In the genomic region with DNA sequence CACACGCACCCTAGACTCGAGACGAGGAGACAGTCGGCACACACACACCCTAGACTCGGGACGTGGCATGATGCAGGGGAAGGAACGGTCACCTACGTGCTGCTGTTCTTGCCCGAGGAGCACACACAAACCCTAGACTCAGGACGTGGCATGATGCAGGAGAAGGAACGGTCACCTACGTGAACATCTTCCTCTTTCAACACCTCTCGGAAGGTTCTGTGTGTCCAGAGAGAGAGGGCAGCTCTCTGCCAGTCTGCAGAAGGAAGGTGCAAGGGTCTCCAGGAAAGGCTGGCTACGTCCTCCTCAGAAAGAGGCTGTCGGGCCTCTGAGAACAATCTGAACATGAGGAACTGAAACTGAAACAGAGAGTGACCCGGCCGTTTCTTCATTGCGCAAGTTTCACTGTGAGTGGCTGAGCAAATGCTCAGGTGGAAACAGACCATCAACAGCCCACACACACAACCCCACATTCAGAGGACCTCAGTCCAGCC, we compare ENCODE assay signal across 8 cellular contexts. TPM values are rescaled to one million over a fixed set of nuclear protein-coding genes. Genes with fewer than 3 reads are reported as not detected.
DNase-seq lines count a peak whose midpoint lies in the region; ATAC-seq, FAIRE-seq and TF ChIP-seq lines count a peak whose summit lies in the region.

No MANE protein-coding gene starts in this region.

- H2AFZ ChIP-seq in K562 (ENCODE audit: low read depth, low read length) (no peak overlapping the region), osteoblast (ENCODE audit: low read length) (peak overlapping the region; percentile 88), PC-3 (ENCODE audit: low read length) (no peak overlapping the region)

- no peaks in the 10 kb centered on the region; the same call in 2 of the 3 replicates for H3K79me2 ChIP-seq in K562 (ENCODE audit: control insufficient read depth, insufficient read depth, low read length)
- no peaks in the 10 kb centered on the region for H3K79me2 ChIP-seq in osteoblast (ENCODE audit: insufficient read depth, low read length)
- H3K79me2 ChIP-seq in PC-3 (ENCODE audit: low read length), result no peaks in the 10 kb centered on the region

- H3K4me3 ChIP-seq in K562, result no peak overlapping the region
- no peak overlapping the region for H3K4me3 ChIP-seq in osteoblast (ENCODE audit: insufficient read depth, low read length)
- no peak overlapping the region for H3K4me3 ChIP-seq in PC-3 (ENCODE audit: low read length)

- H3K27me3 Mint-ChIP-seq in nephron progenitor cell (ENCODE audit: low read depth, poor library complexity), result no peaks in the 10 kb centered on the region

- no peaks in the 10 kb centered on the region for H3K9me1 ChIP-seq in K562 (ENCODE audit: control insufficient read depth, insufficient read depth, low read length)

- no peak for FAIRE-seq in K562 (lab: Jason Lieb, UNC)

- no peaks in the 10 kb centered on the region for H3K9me3 Mint-ChIP-seq in nephron progenitor cell

- H3K4me1 ChIP-seq in K562 (replicated peaks in 1 of 2; ENCODE audit: control insufficient read depth in 2 of 2, insufficient read depth in 2 of 2, low read length in 2 of 2) (0 out of 5 replicates have a peak, but pooled peaks cover 0 to 3% of the 10 kb centered on the region in 2 experiments), osteoblast (ENCODE audit: insufficient read depth, low read length) (no peaks in the 10 kb centered on the region), PC-3 (ENCODE audit: insufficient read depth, low read length) (no peaks in the 10 kb centered on the region)

- H3K27ac Mint-ChIP-seq in nephron progenitor cell, result no peak overlapping the region

- in situ Hi-C loops in GM13977 (cut with MboI; ENCODE audit: low pct_unique_long_range_greater_than_20kb, low sequenced_read_pairs, unreplicated experiment), result no loop called here
- in situ Hi-C loops in K562 (cut with MboI), result no loop called here

- ATAC-seq in GM21786 (IDR thresholded peaks at IDR 0.05; ENCODE audit: unreplicated experiment) (peak; percentile 92), K562 (no peak), PC-3 (no peak)

- peaks cover 57% of the 10 kb centered on the region for H3K36me3 Mint-ChIP-seq in nephron progenitor cell (ENCODE audit: low read depth)

- DNase-seq in GM13977 (ENCODE audit: low spot score), result peak; percentile 85
- peak; percentile 93 for DNase-seq in NAMALWA (ENCODE audit: low spot score)
- no peak for DNase-seq in K562 (ENCODE audit: extremely low read depth in 1 of 4, low spot score in 3 of 4)
- peak; percentile 9 for DNase-seq in osteoblast (ENCODE audit: insufficient read length, low spot score, missing footprints)
- no peak for DNase-seq in PC-3
- DNase-seq in nephron progenitor cell, result no peak
- DNase-seq in 8988T, result no peak

- no peak for TF ChIP-seq EP300 in K562 (IDR thresholded peaks at IDR 0.05; ENCODE audit: low read length)

- H3F3A ChIP-seq in PC-3 (ENCODE audit: low read length, unreplicated experiment), result no peaks in the 10 kb centered on the region

- no peak overlapping the region for H3K4me3 Mint-ChIP-seq in nephron progenitor cell

- H3K27me3 ChIP-seq in K562 (ENCODE audit: control insufficient read depth in 2 of 2, insufficient read depth in 2 of 2, low read length in 2 of 2) (no peaks in the 10 kb centered on the region), osteoblast (ENCODE audit: insufficient read depth, low read length) (no peaks in the 10 kb centered on the region), PC-3 (ENCODE audit: low read length) (no peaks in the 10 kb centered on the region)

- no peaks in the 10 kb centered on the region; the same call in 1 of the 2 replicates for H4K20me1 ChIP-seq in K562 (replicated peaks; ENCODE audit: control insufficient read depth, insufficient read depth, low read length)
- H4K20me1 ChIP-seq in osteoblast (ENCODE audit: insufficient read depth, low read length), result no peaks in the 10 kb centered on the region
- no peaks in the 10 kb centered on the region for H4K20me1 ChIP-seq in PC-3 (ENCODE audit: low read length)

- H3K4me1 Mint-ChIP-seq in nephron progenitor cell, result no peaks in the 10 kb centered on the region

- POLR2A ChIA-PET in K562 (lab: Yijun Ruan, JAX), result no interaction called here
- POLR2A ChIA-PET in PC-3 (lab: Charles Lee; ENCODE audit: unreplicated experiment), result no interaction called here

- TF ChIP-seq RAD21 in K562 (CRISPR knock-in tag; conservative IDR thresholded peaks at IDR 0.05 in 1 of 2, IDR thresholded peaks at IDR 0.05 in 1 of 2), result no peak

- no peak for TF ChIP-seq POLR2A in K562 (conservative IDR thresholded peaks at IDR 0.05)

- CTCF ChIA-PET in K562 (lab: Yijun Ruan, JAX; ENCODE audit: low intra/inter-chr PET ratio), result no interaction called here
- CTCF ChIA-PET in PC-3 (lab: Charles Lee), result no interaction called here

- TF ChIP-seq CTCF in GM13977 (IDR thresholded peaks at IDR 0.05; ENCODE audit: extremely low read depth, insufficient read depth, missing control alignments) (no peak), K562 (IDR thresholded peaks at IDR 0.05 in 2 of 3, conservative IDR thresholded peaks at IDR 0.05 in 1 of 3; ENCODE audit: insufficient read depth in 2 of 3, low read depth in 1 of 3, low read length in 3 of 3) (no peak), osteoblast (IDR thresholded peaks at IDR 0.05; ENCODE audit: extremely low read depth, low read depth, low read length) (no peak), PC-3 (conservative IDR thresholded peaks at IDR 0.05; ENCODE audit: low read depth, low read length) (no peak), nephron progenitor cell (IDR thresholded peaks at IDR 0.05) (no peak)

- H3K9ac ChIP-seq in K562 (ENCODE audit: insufficient read depth in 1 of 2, low read depth in 2 of 2, low read length in 2 of 2) (no peak overlapping the region), PC-3 (ENCODE audit: low read length) (no peak overlapping the region)

- WGBS in K562 (ENCODE audit: insufficient coverage, low coverage, missing lambda C conversion rate), result 93% methylated on average over 18 of the region's 18 CpGs

- no TSS peak for BruUV-seq in K562 (replicated peaks; lab: Mats Ljungman, UMichigan)
- BruUV-seq in PC-3 (replicated peaks; lab: Mats Ljungman, UMichigan), result no TSS peak

- H3K9me3 ChIP-seq in K562 (replicated peaks; ENCODE audit: control insufficient read depth, insufficient read depth, low read depth, low read length) (no peaks in the 10 kb centered on the region), osteoblast (ENCODE audit: low read depth, low read length) (no peaks in the 10 kb centered on the region), PC-3 (ENCODE audit: low read length) (no peaks in the 10 kb centered on the region)

- H3K9me2 ChIP-seq in PC-3 (replicated peaks; ENCODE audit: low read length), result no peaks in the 10 kb centered on the region

- H3K36me3 ChIP-seq in K562 (ENCODE audit: control insufficient read depth, insufficient read depth, low read length) (peaks cover 90% of the 10 kb centered on the region), osteoblast (ENCODE audit: insufficient read depth, low read length) (peaks cover 23% of the 10 kb centered on the region), PC-3 (ENCODE audit: low read depth, low read length) (peaks cover 18% of the 10 kb centered on the region; the same call in 1 of the 2 replicates)

- no peak overlapping the region for H3K27ac ChIP-seq in K562 (ENCODE audit: extremely low read depth, low read depth, low read length)
- H3K27ac ChIP-seq in osteoblast (ENCODE audit: low read depth, low read length), result no peak overlapping the region
- H3K27ac ChIP-seq in PC-3 (ENCODE audit: low read length), result no peak overlapping the region

- intact Hi-C loops in K562 (cut with micrococcal nuclease) (no loop called here), PC-3 (cut with micrococcal nuclease) (no loop called here)

- H3K4me2 ChIP-seq in K562 (ENCODE audit: insufficient read depth, low read length) (no peak overlapping the region), osteoblast (ENCODE audit: insufficient read depth, low read length) (peak overlapping the region; percentile 38), PC-3 (ENCODE audit: low read length) (no peak overlapping the region)

RNA-seq across cellular contexts. Expression of gene ZNF276, which starts 43.4 kb away (rescaled TPM):
- total RNA-seq in K562 (2011; cell fraction: chromatin; rRNA removed; ENCODE audit: low replicate concordance), result 123 and 273 TPM in 2 replicates
- 130 and 136 TPM in 2 replicates for total RNA-seq in K562 (2011; cell fraction: nucleolus; rRNA removed)
- total RNA-seq in K562 (2011; cell fraction: nucleoplasm; rRNA removed), result 112 and 149 TPM in 2 replicates
- total RNA-seq in K562 (2014; rRNA removed) (28.0 and 31.4 TPM in 2 replicates), K562 (2014; rRNA removed; fragmentation: Illumina TruSeq; extraction: Trizol) (9.2 and 9.8 TPM in 2 replicates), K562 (2015; rRNA removed; fragmentation: Illumina TruSeq; extraction: Trizol) (13.9 and 16.9 TPM in 2 replicates), K562 (2021) (40.0 and 43.9 TPM in 2 replicates), osteoblast (11.5 and 12.3 TPM in 2 replicates), PC-3 (2014; rRNA removed) (30.1 and 32.7 TPM in 2 replicates)
- polyA plus RNA-seq in K562 (2011; rRNA removed) (15.8 and 21.7 TPM in 2 replicates), K562 (2014; fragmentation: Illumina TruSeq; extraction: Trizol) (17.2 and 29.0 TPM in 2 replicates), K562 (2014; fragmentation: Nextera tagmentation; extraction: Ambion mirVana) (under 1 TPM; 0.49 to 0.80 TPM), K562 (2014; rRNA removed) (36.7 and 42.4 TPM in 2 replicates)
- 16.1 and 25.5 TPM in 2 replicates for polyA plus RNA-seq in K562 (2011; cell fraction: cytosol; rRNA removed)
- polyA plus RNA-seq in K562 (2011; cell fraction: nucleus; rRNA removed), result 120 and 167 TPM in 2 replicates
- polyA plus RNA-seq in K562 (2012), result 27.0 and 27.2 TPM in 2 replicates
- 6.4 and 10.5 TPM in 2 replicates for polyA minus RNA-seq in K562 (2011; rRNA and poly(A)+ RNA removed)
- polyA minus RNA-seq in K562 (2011; cell fraction: cytosol; rRNA and poly(A)+ RNA removed), result 16.7 and 19.7 TPM in 2 replicates
- 27.6 and 35.0 TPM in 2 replicates for polyA minus RNA-seq in K562 (2011; cell fraction: nucleus; rRNA and poly(A)+ RNA removed)

RNA-seq across cellular contexts. Expression of gene VPS9D1, which starts 44.1 kb away (rescaled TPM):
- total RNA-seq in K562 (2011; cell fraction: chromatin; rRNA removed; ENCODE audit: low replicate concordance), result 5.2 and 13.2 TPM in 2 replicates
- total RNA-seq in K562 (2011; cell fraction: nucleolus; rRNA removed), result 9.5 and 9.9 TPM in 2 replicates
- total RNA-seq in K562 (2011; cell fraction: nucleoplasm; rRNA removed), result 4.3 and 4.5 TPM in 2 replicates
- 2.9 and 3.0 TPM in 2 replicates for total RNA-seq in K562 (2014; rRNA removed)
- total RNA-seq in K562 (2014; rRNA removed; fragmentation: Illumina TruSeq; extraction: Trizol), result 0.26 and 0.33 TPM in 2 replicates
- total RNA-seq in K562 (2015; rRNA removed; fragmentation: Illumina TruSeq; extraction: Trizol), result 0.58 and 0.94 TPM in 2 replicates
- total RNA-seq in K562 (2021), result 3.1 and 3.7 TPM in 2 replicates
- 0.95 and 2.9 TPM in 2 replicates for polyA plus RNA-seq in K562 (2011; rRNA removed)
- polyA plus RNA-seq in K562 (2011; cell fraction: cytosol; rRNA removed), result 1.3 and 3.5 TPM in 2 replicates
- polyA plus RNA-seq in K562 (2011; cell fraction: nucleus; rRNA removed), result 9.4 and 15.9 TPM in 2 replicates
- polyA plus RNA-seq in K562 (2012), result 4.5 and 13.7 TPM in 2 replicates
- polyA plus RNA-seq in K562 (2014; fragmentation: Illumina TruSeq; extraction: Trizol), result 1.1 and 2.7 TPM in 2 replicates
- polyA plus RNA-seq in K562 (2014; fragmentation: Nextera tagmentation; extraction: Ambion mirVana), result 1 to 10 TPM; 1.0 to 1.4 TPM
- polyA plus RNA-seq in K562 (2014; rRNA removed), result 3.0 and 3.5 TPM in 2 replicates
- polyA minus RNA-seq in K562 (2011; rRNA and poly(A)+ RNA removed), result 0.42 and 0.66 TPM in 2 replicates
- 1.8 and 2.7 TPM in 2 replicates for polyA minus RNA-seq in K562 (2011; cell fraction: cytosol; rRNA and poly(A)+ RNA removed)
- 2.7 and 2.9 TPM in 2 replicates for polyA minus RNA-seq in K562 (2011; cell fraction: nucleus; rRNA and poly(A)+ RNA removed)
- 13.3 and 14.5 TPM in 2 replicates for total RNA-seq in osteoblast
- 4.4 and 6.7 TPM in 2 replicates for total RNA-seq in PC-3 (2014; rRNA removed)

RNA-seq across cellular contexts. Expression of gene FANCA, which starts 51.7 kb away (rescaled TPM):
- 912 and 1,798 TPM in 2 replicates for total RNA-seq in K562 (2011; cell fraction: chromatin; rRNA removed; ENCODE audit: low replicate concordance)
- 750 and 775 TPM in 2 replicates for total RNA-seq in K562 (2011; cell fraction: nucleolus; rRNA removed)
- total RNA-seq in K562 (2011; cell fraction: nucleoplasm; rRNA removed), result 650 and 708 TPM in 2 replicates
- 53.4 and 72.0 TPM in 2 replicates for total RNA-seq in K562 (2014; rRNA removed)
- 40.2 and 48.6 TPM in 2 replicates for total RNA-seq in K562 (2014; rRNA removed; fragmentation: Illumina TruSeq; extraction: Trizol)
- total RNA-seq in K562 (2015; rRNA removed; fragmentation: Illumina TruSeq; extraction: Trizol), result 46.4 and 51.6 TPM in 2 replicates
- total RNA-seq in K562 (2021), result 108 and 115 TPM in 2 replicates
- polyA plus RNA-seq in K562 (2011; rRNA removed), result 65.4 and 83.5 TPM in 2 replicates
- 48.3 and 57.4 TPM in 2 replicates for polyA plus RNA-seq in K562 (2011; cell fraction: cytosol; rRNA removed)
- 378 and 509 TPM in 2 replicates for polyA plus RNA-seq in K562 (2011; cell fraction: nucleus; rRNA removed)
- polyA plus RNA-seq in K562 (2012), result 61.8 and 65.9 TPM in 2 replicates
- 72.8 and 78.9 TPM in 2 replicates for polyA plus RNA-seq in K562 (2014; fragmentation: Illumina TruSeq; extraction: Trizol)
- 1 to 10 TPM; 6.9 to 9.3 TPM for polyA plus RNA-seq in K562 (2014; fragmentation: Nextera tagmentation; extraction: Ambion mirVana)
- 114 TPM in 2 replicates for polyA plus RNA-seq in K562 (2014; rRNA removed)
- polyA minus RNA-seq in K562 (2011; rRNA and poly(A)+ RNA removed), result 109 and 120 TPM in 2 replicates
- polyA minus RNA-seq in K562 (2011; cell fraction: cytosol; rRNA and poly(A)+ RNA removed), result 54.5 and 57.5 TPM in 2 replicates
- polyA minus RNA-seq in K562 (2011; cell fraction: nucleus; rRNA and poly(A)+ RNA removed), result 197 and 206 TPM in 2 replicates
- total RNA-seq in osteoblast, result 4.0 and 8.3 TPM in 2 replicates
- 45.0 and 62.9 TPM in 2 replicates for total RNA-seq in PC-3 (2014; rRNA removed)

Comparison
In these comparisons a context has a peak if more than half of its experiments do, and no peak if none do; other contexts are left out.
1. DNase-seq: peak in GM13977 (single experiment), NAMALWA (single experiment) and osteoblast (single experiment); none in K562 (0 of 4), PC-3 (single experiment), nephron progenitor cell (single experiment) and 8988T (single experiment).